In the genomic region with DNA sequence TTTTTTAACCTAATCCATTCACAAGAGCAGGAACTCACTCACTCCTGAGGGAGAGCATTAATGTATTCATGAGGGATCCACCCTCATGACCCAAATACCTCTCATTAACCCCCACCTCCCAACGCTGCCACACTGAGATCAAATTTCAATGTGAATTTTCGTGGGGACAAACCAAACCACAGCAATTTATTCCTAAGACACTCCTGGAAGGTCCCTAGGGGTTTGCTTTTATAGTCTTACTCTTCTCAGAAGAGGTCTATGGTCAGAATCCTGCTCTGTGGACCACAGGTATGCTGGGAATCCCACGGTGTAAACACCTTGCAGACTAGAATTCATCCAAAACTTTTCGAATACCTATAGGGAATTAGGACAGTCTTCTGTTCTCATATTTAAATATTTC, we compare ENCODE assay signal across 30 cellular contexts.
"Had no signal": no experiment of that assay in that cellular context is flagged by ENCODE, and none has a peak within 500 bp of the region (broad histone marks: within the 10 kb centered on the region; RNA-seq: fewer than 3 reads in every experiment).

No MANE protein-coding gene starts in this region.

- H3K9me3 ChIP-seq: thyroid gland had no signal

- H3K27me3 ChIP-seq: adrenal gland, dorsolateral prefrontal cortex, sigmoid colon, thyroid gland, upper lobe of left lung had no signal

- ATAC-seq: mucosa of descending colon; stimulated activated memory B cell treated with anti-CD40 and anti-IgM and Interleukin-4, amounts not matched to agents 10 μg/mL and 1 μg/mL and 100 μg/mL, for 72 hours; stimulated activated naive CD8-positive, alpha-beta T cell treated with anti-CD3 and anti-CD28 coated beads, Interleukin-15, amount 100 ng/mL, for 72 hours had no signal

- DNase-seq: activated CD4-positive, alpha-beta T cell treated with anti-CD3 and anti-CD28 coated beads for 4 hours; activated CD4-positive, alpha-beta T cell treated with anti-CD3 and anti-CD28 coated beads, Interleukin-2, amount 50 U/mL, for 4 hours; activated CD8-positive, alpha-beta memory T cell treated with anti-CD3 and anti-CD28 coated beads for 24 hours; activated effector memory CD4-positive, alpha-beta T cell treated with anti-CD3 and anti-CD28 coated beads, Interleukin-2, amount 50 U/mL, for 16 hours; activated naive CD4-positive, alpha-beta T cell treated with anti-CD3 and anti-CD28 coated beads for 36 hours; activated naive CD8-positive, alpha-beta T cell treated with anti-CD3 and anti-CD28 coated beads for 36 hours; activated T-cell treated with anti-CD3 and anti-CD28 coated beads, Interleukin-2, amount 50 U/mL, for 1 hour; adrenal gland; aorta; dorsolateral prefrontal cortex; effector memory CD4-positive, alpha-beta T cell; left ventricle myocardium inferior; mucosa of descending colon; retina; sigmoid colon; stimulated activated CD4-positive, alpha-beta T cell treated with anti-CD3 and anti-CD28 coated beads, Interleukin-1b, Interleukin-23, amount 100 ng/mL, for 48 hours; stimulated activated CD4-positive, alpha-beta T cell treated with anti-CD3 and anti-CD28 coated beads, Interleukin-4, amount 100 ng/mL, for 4 hours; stimulated activated CD8-positive, alpha-beta memory T cell treated with anti-CD3 and anti-CD28 coated beads, Interleukin-4, amount 100 ng/mL, for 48 hours; stimulated activated naive CD8-positive, alpha-beta T cell treated with anti-CD3 and anti-CD28 coated beads, Interleukin-15, amount 100 ng/mL, for 72 hours; T-helper 2 cell; thyroid gland; upper lobe of left lung had no signal

- H3K4me3 Mint-ChIP-seq: activated naive CD4-positive, alpha-beta T cell treated with anti-CD3 and anti-CD28 coated beads for 36 hours; activated naive CD8-positive, alpha-beta T cell treated with anti-CD3 and anti-CD28 coated beads for 36 hours; activated T-helper 1 cell treated with anti-CD3 and anti-CD28 coated beads, Interleukin-12 subunit alpha, Interleukin-12 subunit beta, Interleukin-2, Interleukin-4 antibody, amounts not matched to agents 30 ng/mL and 10 ng/mL and 1 ng/mL, durations not matched to agents 14 hours and 24 hours and 36 hours; brain; nephron; stimulated activated memory B cell treated with anti-CD40 and anti-IgM and Interleukin-4, amounts not matched to agents 10 μg/mL and 1 μg/mL and 100 μg/mL, for 72 hours; stimulated activated naive CD8-positive, alpha-beta T cell treated with anti-CD3 and anti-CD28 coated beads, Interleukin-15, amount 100 ng/mL, for 72 hours had no signal

- H3K4me2 ChIP-seq: smooth muscle cell had no signal

- H3K4me1 Mint-ChIP-seq: activated naive CD8-positive, alpha-beta T cell treated with anti-CD3 and anti-CD28 coated beads for 36 hours; nephron; stimulated activated memory B cell treated with anti-CD40 and anti-IgM and Interleukin-4, amounts not matched to agents 10 μg/mL and 1 μg/mL and 100 μg/mL, for 72 hours; stimulated activated naive CD8-positive, alpha-beta T cell treated with anti-CD3 and anti-CD28 coated beads, Interleukin-15, amount 100 ng/mL, for 72 hours had no signal

- H3K4me3 ChIP-seq: adrenal gland, coronary artery, dorsolateral prefrontal cortex, left ventricle myocardium inferior, lung, mucosa of descending colon, sigmoid colon, smooth muscle cell, thyroid gland, upper lobe of left lung had no signal

- H3K4me1 ChIP-seq: adrenal gland, left ventricle myocardium inferior, sigmoid colon, thyroid gland, upper lobe of left lung had no signal

- H3K36me3 ChIP-seq: adrenal gland, left ventricle myocardium inferior, sigmoid colon, thyroid gland, upper lobe of left lung had no signal

- H3K27ac ChIP-seq: adrenal gland, coronary artery, dorsolateral prefrontal cortex, left ventricle myocardium inferior, sigmoid colon, thyroid gland, upper lobe of left lung had no signal

- H3K27ac Mint-ChIP-seq: activated naive CD4-positive, alpha-beta T cell treated with anti-CD3 and anti-CD28 coated beads for 36 hours; activated naive CD8-positive, alpha-beta T cell treated with anti-CD3 and anti-CD28 coated beads for 36 hours; activated T-helper 1 cell treated with anti-CD3 and anti-CD28 coated beads, Interleukin-12 subunit alpha, Interleukin-12 subunit beta, Interleukin-2, Interleukin-4 antibody, amounts not matched to agents 30 ng/mL and 10 ng/mL and 1 ng/mL, durations not matched to agents 14 hours and 24 hours and 36 hours; brain; nephron; progenitor cell of endocrine pancreas; stimulated activated memory B cell treated with anti-CD40 and anti-IgM and Interleukin-4, amounts not matched to agents 10 μg/mL and 1 μg/mL and 100 μg/mL, for 72 hours; stimulated activated naive CD8-positive, alpha-beta T cell treated with anti-CD3 and anti-CD28 coated beads, Interleukin-15, amount 100 ng/mL, for 72 hours had no signal
